In the genomic region with DNA sequence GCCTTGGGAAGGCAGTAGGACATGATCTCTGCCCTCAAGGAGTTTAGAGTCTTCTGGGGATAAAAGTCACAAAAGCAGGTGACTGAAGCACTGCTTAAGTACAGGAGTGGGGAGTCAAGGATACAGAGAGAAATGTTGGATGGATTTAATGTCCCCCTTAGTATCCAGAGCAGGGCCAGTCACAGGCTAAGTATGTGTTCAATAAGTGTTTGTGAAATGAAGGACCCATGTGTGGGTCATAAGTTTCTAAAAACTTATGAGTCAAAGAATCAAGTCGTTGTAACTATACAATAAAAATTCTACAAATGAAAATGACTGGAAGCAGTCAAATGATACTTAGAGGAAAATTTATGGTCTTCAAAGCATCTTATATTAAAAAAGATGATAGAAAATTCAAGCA, we compare ENCODE assay signal across 18 cellular contexts. TPM values are rescaled to one million over a fixed set of nuclear protein-coding genes. Genes with fewer than 3 reads are reported as not detected.
"Had no signal": no experiment of that assay in that cellular context is flagged by ENCODE, and none has a peak within 500 bp of the region (broad histone marks: within the 10 kb centered on the region; RNA-seq: fewer than 3 reads in every experiment).

No MANE protein-coding gene starts in this region.

- H3K27ac ChIP-seq: colonic mucosa, neutrophil, sigmoid colon, thoracic aorta, upper lobe of right lung had no signal

- H3K4me3 ChIP-seq: colonic mucosa, sigmoid colon, thoracic aorta, upper lobe of right lung had no signal

- H3K9me3 ChIP-seq: colonic mucosa, neutrophil, sigmoid colon, thoracic aorta, upper lobe of right lung had no signal

- H3K4me1 ChIP-seq: colonic mucosa had no signal

- H3K27me3 ChIP-seq: colonic mucosa, neutrophil, sigmoid colon, upper lobe of right lung had no signal

- ATAC-seq: activated CD8-positive, alpha-beta T cell treated with anti-CD3 and anti-CD28 coated beads for 36 hours; naive thymus-derived CD8-positive, alpha-beta T cell; stimulated activated naive B cell treated with anti-CD40 and anti-IgM and Interleukin-4, amounts not matched to agents 10 μg/mL and 1 μg/mL and 100 μg/mL, for 72 hours; upper lobe of right lung had no signal

- H3K36me3 ChIP-seq: colonic mucosa, neutrophil, sigmoid colon, thoracic aorta, upper lobe of right lung had no signal

- DNase-seq: activated CD4-positive, alpha-beta T cell treated with anti-CD3 and anti-CD28 coated beads, Interleukin-2, amount 10 ng/mL, durations not matched to agents 24 days and 14 days; activated CD4-positive, CD25-positive, alpha-beta regulatory T cell; activated CD8-positive, alpha-beta T cell treated with anti-CD3 and anti-CD28 coated beads for 36 hours; activated naive CD4-positive, alpha-beta T cell treated with Interleukin-2 at 50 U/mL for 16 hours; activated naive CD8-positive, alpha-beta T cell treated with anti-CD3 and anti-CD28 coated beads, Interleukin-2, amount 10 ng/mL, durations not matched to agents 7 days and 5 days; activated T-cell treated with anti-CD3 and anti-CD28 coated beads, Interleukin-2, amount 50 U/mL, for 1 hour; caudate nucleus; colonic mucosa; endodermal cell; mesendoderm; naive thymus-derived CD8-positive, alpha-beta T cell; sigmoid colon; stimulated activated CD4-positive, alpha-beta T cell treated with anti-CD3 and anti-CD28 coated beads, Interleukin-4, amount 100 ng/mL, for 4 hours; stimulated activated naive B cell treated with anti-CD40 and anti-IgM and Interleukin-4, amounts not matched to agents 10 μg/mL and 1 μg/mL and 100 μg/mL, for 72 hours; upper lobe of right lung had no signal

RNA-seq across cellular contexts. Expression of a gene that starts 25.1 kb away (rescaled TPM):
- total RNA-seq: activated CD4-positive, alpha-beta T cell treated with anti-CD3 and anti-CD28 coated beads, Interleukin-2, amount 10 ng/mL, durations not matched to agents 24 days and 14 days; activated CD8-positive, alpha-beta T cell treated with anti-CD3 and anti-CD28 coated beads for 36 hours; activated naive CD8-positive, alpha-beta T cell treated with anti-CD3 and anti-CD28 coated beads, Interleukin-2, amount 10 ng/mL, durations not matched to agents 7 days and 5 days; activated T-helper 2 cell treated with anti-CD3 and anti-CD28 coated beads, Interferon-gamma antibody, Interleukin-2, Interleukin-4, amounts not matched to agents 10 μg/mL and 5 μg/mL and 100 μg/mL, durations not matched to agents 14 hours and 24 hours and 36 hours; naive thymus-derived CD8-positive, alpha-beta T cell; sigmoid colon had no signal
- polyA plus RNA-seq: naive thymus-derived CD8-positive, alpha-beta T cell had no signal
